Comparison of ENCODE assay signal across 11 cellular contexts in genomic region chr9:77432053-77432452, GRCh38.
"Had no signal": no experiment of that assay in that cellular context is flagged by ENCODE, and none has a peak within 500 bp of the region (broad histone marks: within the 10 kb centered on the region; RNA-seq: fewer than 3 reads in every experiment).

No MANE protein-coding gene starts in this region.

- FAIRE-seq: H1, H54 had no signal

- H3K9ac ChIP-seq: GM23248 had no signal

- ATAC-seq: GM23338, HCT116 had no signal

- H3K4me2 ChIP-seq: GM23338 had no signal

- H3K4me3 ChIP-seq: GM23248, GM23338, HAP-1 had no signal

- H3K9me3 ChIP-seq: HAP-1 had no signal

- H3K27ac ChIP-seq: GM23248 had no signal

- H3K36me3 ChIP-seq: HAP-1 had no signal

- DNase-seq: GM23248, GOT3, H7, H9, HCEC 1CT, HFFc6 had no signal

- H2AFZ ChIP-seq: GM23248, GM23338 had no signal

- H3K9me3 Mint-ChIP-seq: GM23338, H9, HFFc6 had no signal

- H3K4me1 ChIP-seq: HAP-1 had no signal

- H3K4me3 Mint-ChIP-seq: GM23338, H9, HFFc6 had no signal

- H3K27ac Mint-ChIP-seq: GM23338, HFFc6 had no signal
